Comparison of ENCODE assay signal across 18 cellular contexts in genomic region chr10:17203416-17203815, GRCh38. TPM values are rescaled to one million over a fixed set of nuclear protein-coding genes. Genes with fewer than 3 reads are reported as not detected.
DNase-seq lines count a peak whose midpoint lies in the region; ATAC-seq, FAIRE-seq and TF ChIP-seq lines count a peak whose summit lies in the region.
"Had no signal": no experiment of that assay in that cellular context is flagged by ENCODE, and none has a peak within 500 bp of the region (broad histone marks: within the 10 kb centered on the region; RNA-seq: fewer than 3 reads in every experiment).

No MANE protein-coding gene starts in this region.

- TF ChIP-seq POLR2A in body of pancreas (IDR thresholded peaks at IDR 0.05) = no peak

- H3K4me3 ChIP-seq in OCI-LY1 (ENCODE audit: low read depth, low read length, poor library complexity, severe bottlenecking) (no peak overlapping the region), astrocyte (ENCODE audit: insufficient read depth, low read depth, low read length) (no peak overlapping the region), body of pancreas (no peak overlapping the region)

- TF ChIP-seq CTCF in Calu3 (IDR thresholded peaks at IDR 0.05; ENCODE audit: unreplicated experiment) = no peak
- TF ChIP-seq CTCF in OCI-LY1 (IDR thresholded peaks at IDR 0.05; ENCODE audit: low read length) = no peak
- no peak for TF ChIP-seq CTCF in astrocyte (IDR thresholded peaks at IDR 0.05; ENCODE audit: insufficient read depth, low read depth, low read length)
- no peak for TF ChIP-seq CTCF in natural killer cell (IDR thresholded peaks at IDR 0.05)
- no peak for TF ChIP-seq CTCF in body of pancreas (IDR thresholded peaks at IDR 0.05)

- H3K4me1 ChIP-seq in OCI-LY1 (ENCODE audit: insufficient read depth, low read length, severe bottlenecking) (peaks cover 13% of the 10 kb centered on the region), astrocyte (ENCODE audit: insufficient read depth, low read length) (peaks cover 34% of the 10 kb centered on the region), body of pancreas (peaks cover 15% of the 10 kb centered on the region)

- CTCF ChIA-PET in Calu3 (lab: Charles Lee) = interaction anchor here (1.4 kb wide), 1 partner anchor 27 kb away, joined by 9 read pairs; no protein-coding TSS in a partner anchor

- 18 to 27% methylated on average over 3 of the region's 3 CpGs for WGBS in body of pancreas, 2 donors

- H4K20me1 ChIP-seq in OCI-LY1 (ENCODE audit: insufficient read depth, low read length) (no peaks in the 10 kb centered on the region), astrocyte (ENCODE audit: insufficient read depth, low read length) (no peaks in the 10 kb centered on the region)

- H3K4me1 Mint-ChIP-seq in Calu3 (ENCODE audit: low read depth, unreplicated experiment) (peaks cover 50% of the 10 kb centered on the region), astrocyte (ENCODE audit: low read depth, unreplicated experiment) (peaks cover 55% of the 10 kb centered on the region), natural killer cell (peaks cover 35 to 39% of the 10 kb centered on the region in 2 donors)

- H3K27me3 Mint-ChIP-seq in Calu3 (ENCODE audit: unreplicated experiment) (no peaks in the 10 kb centered on the region), astrocyte (ENCODE audit: low read depth, unreplicated experiment) (no peaks in the 10 kb centered on the region), natural killer cell (ENCODE audit: low read depth in 2 of 2) (no peaks in the 10 kb centered on the region)
- H3K27me3 Mint-ChIP-seq: B cell had no signal

- H3K27ac Mint-ChIP-seq in Calu3 (ENCODE audit: unreplicated experiment) (peak overlapping the region; percentile 91), astrocyte (ENCODE audit: unreplicated experiment) (no peak overlapping the region), natural killer cell (peak overlapping the region; percentile 50 to 97)
- H3K27ac Mint-ChIP-seq: B cell; CD8-positive, alpha-beta T cell had no signal

- H3K4me3 Mint-ChIP-seq in Calu3 (ENCODE audit: low read depth, unreplicated experiment) (peak overlapping the region; percentile 16), astrocyte (ENCODE audit: unreplicated experiment) (no peak overlapping the region), natural killer cell (no peak overlapping the region)
- H3K4me3 Mint-ChIP-seq: CD8-positive, alpha-beta T cell had no signal

- DNase-seq in Calu3 (no peak), astrocyte (ENCODE audit: low read depth) (no peak), natural killer cell (no peak), body of pancreas (no peak), epidermal melanocyte (ENCODE audit: insufficient read length, low spot score) (no peak)
- DNase-seq: ACHN; CD8-positive, alpha-beta T cell; GOT3; KG1; NCI-H1417; NCI-H2029; NCI-H2171 treated with DMSO at 0.1 percent for 48 hours; NCI-H510A treated with DMSO at 0.1 percent for 48 hours; RPMI8226 had no signal

- H3K9me2 ChIP-seq in OCI-LY1 (ENCODE audit: low read depth, low read length) = no peaks in the 10 kb centered on the region

- peaks cover 22% of the 10 kb centered on the region for H3K36me3 Mint-ChIP-seq in Calu3 (ENCODE audit: insufficient read depth, unreplicated experiment)
- no peaks in the 10 kb centered on the region for H3K36me3 Mint-ChIP-seq in astrocyte (ENCODE audit: low read depth, unreplicated experiment)
- H3K36me3 Mint-ChIP-seq in natural killer cell = no peaks in the 10 kb centered on the region

- H2AFZ ChIP-seq in OCI-LY1 (ENCODE audit: low read length) (peak overlapping the region; percentile 25; the same call in 1 of the 2 replicates), astrocyte (ENCODE audit: low read depth, low read length) (no peak overlapping the region)

- intact Hi-C loops in Calu3 (cut with micrococcal nuclease; ENCODE audit: unreplicated experiment) = loop anchor here (1.0 to 2.0 kb wide), 2 partner anchors 28 to 53 kb away; no protein-coding TSS in a partner anchor
- intact Hi-C loops in natural killer cell (cut with micrococcal nuclease) = no loop called here
- intact Hi-C loops in body of pancreas (cut with DNase I) = no loop called here

- H3K27ac ChIP-seq in OCI-LY1 (ENCODE audit: low read depth, low read length, poor library complexity, severe bottlenecking) (no peak overlapping the region), astrocyte (ENCODE audit: low read depth, low read length) (no peak overlapping the region), body of pancreas (no peak overlapping the region)
- H3K27ac ChIP-seq: HL-60 had no signal

- H3K36me3 ChIP-seq in OCI-LY1 (ENCODE audit: insufficient read depth, low read length) = no peaks in the 10 kb centered on the region
- H3K36me3 ChIP-seq in astrocyte (ENCODE audit: insufficient read depth, low read length) = no peaks in the 10 kb centered on the region
- no peaks in the 10 kb centered on the region for H3K36me3 ChIP-seq in body of pancreas (replicated peaks in 1 of 2; ENCODE audit: insufficient read depth in 1 of 2, low read depth in 2 of 2)

- BruUV-seq in Calu3 (replicated peaks; lab: Mats Ljungman, UMichigan) = no TSS peak

- H3K4me2 ChIP-seq in OCI-LY1 (ENCODE audit: low read length) (no peak overlapping the region), astrocyte (ENCODE audit: low read length) (no peak overlapping the region)

- no peaks in the 10 kb centered on the region for H3K9me3 Mint-ChIP-seq in Calu3 (ENCODE audit: low read depth, unreplicated experiment)
- no peaks in the 10 kb centered on the region for H3K9me3 Mint-ChIP-seq in astrocyte (ENCODE audit: unreplicated experiment)
- no peaks in the 10 kb centered on the region for H3K9me3 Mint-ChIP-seq in natural killer cell
- H3K9me3 Mint-ChIP-seq: CD8-positive, alpha-beta T cell had no signal

- H3K9me3 ChIP-seq in OCI-LY1 (ENCODE audit: low read length) (no peaks in the 10 kb centered on the region), astrocyte (ENCODE audit: insufficient read depth, low read depth, low read length) (no peaks in the 10 kb centered on the region), body of pancreas (no peaks in the 10 kb centered on the region)

- H3F3A ChIP-seq in OCI-LY1 (ENCODE audit: insufficient read depth, low read length) = no peaks in the 10 kb centered on the region

- H3K27me3 ChIP-seq in OCI-LY1 (ENCODE audit: insufficient read depth, low read length) (no peaks in the 10 kb centered on the region), astrocyte (ENCODE audit: insufficient read depth, low read length) (no peaks in the 10 kb centered on the region), body of pancreas (no peaks in the 10 kb centered on the region)

- H3K79me2 ChIP-seq in OCI-LY1 (ENCODE audit: insufficient read depth, low read length) (no peaks in the 10 kb centered on the region), astrocyte (ENCODE audit: insufficient read depth, low read length) (peaks cover 23% of the 10 kb centered on the region)

- H3K9ac ChIP-seq in OCI-LY1 (ENCODE audit: low read length) = no peak overlapping the region
- H3K9ac ChIP-seq in astrocyte (ENCODE audit: low read length) = no peak overlapping the region

- FAIRE-seq in astrocyte (lab: Jason Lieb, UNC) = peak; percentile 32

- no peak for ATAC-seq in natural killer cell
- ATAC-seq in GM21447 (IDR thresholded peaks at IDR 0.05; ENCODE audit: unreplicated experiment) = no peak
- ATAC-seq in body of pancreas = no peak
- ATAC-seq: CD8-positive, alpha-beta T cell had no signal

RNA-seq across cellular contexts. Expression of gene TRDMT1, which starts 1.9 kb away (rescaled TPM):
- total RNA-seq in Calu3 (2022) (7.9 and 10.3 TPM in 2 replicates), astrocyte (5.9 and 6.3 TPM in 2 replicates), natural killer cell (10 to 100 TPM; 11.0 to 21.8 (median 14.4) TPM), body of pancreas (1 to 10 TPM; 7.3 to 7.5 TPM)

RNA-seq across cellular contexts. Expression of gene VIM, which starts 24.6 kb away (rescaled TPM):
- total RNA-seq in Calu3 (2022) (318 and 486 TPM in 2 replicates), astrocyte (5,172 and 5,400 TPM in 2 replicates), natural killer cell (100 to 1,000 TPM; 627 to 717 (median 634) TPM), body of pancreas (1,000 to 10,000 TPM in 1 of 2 donors, 100 to 1,000 TPM in 1; 539 to 1,025 TPM)
